Comparison of ENCODE assay signal across 8 cellular contexts in genomic region chr7:155298288-155298833, GRCh38.
DNase-seq lines count a peak whose midpoint lies in the region; ATAC-seq lines count a peak whose summit lies in the region.

No MANE protein-coding gene starts in this region.

- WGBS in iPS DF 6.9 (ENCODE audit: insufficient coverage, insufficient read length), result no CpG with 5 or more reads among the region's 34 CpGs

- no peaks in the 10 kb centered on the region for H3K36me3 Mint-ChIP-seq in activated naive CD8-positive, alpha-beta T cell
- peaks cover 24 to 44% of the 10 kb centered on the region in 2 donors for H3K36me3 Mint-ChIP-seq in stimulated activated naive B cell treated with anti-CD40 and anti-IgM and Interleukin-4, amounts not matched to agents 10 μg/mL and 1 μg/mL and 100 μg/mL, for 72 hours

- H3K9me3 ChIP-seq in iPS DF 6.9 (ENCODE audit: control insufficient read depth, insufficient read depth, low read length), result no peaks in the 10 kb centered on the region

- H3K4me1 Mint-ChIP-seq in activated naive CD8-positive, alpha-beta T cell (ENCODE audit: low read depth), result peaks cover 46% of the 10 kb centered on the region
- peaks cover 27 to 52% of the 10 kb centered on the region in 2 donors for H3K4me1 Mint-ChIP-seq in stimulated activated naive B cell treated with anti-CD40 and anti-IgM and Interleukin-4, amounts not matched to agents 10 μg/mL and 1 μg/mL and 100 μg/mL, for 72 hours

- H3K4me1 ChIP-seq in iPS DF 6.9 (ENCODE audit: control insufficient read depth, insufficient read depth, low read length), result peaks cover 8% of the 10 kb centered on the region

- peaks cover 9% of the 10 kb centered on the region for H3K36me3 ChIP-seq in iPS DF 6.9 (ENCODE audit: control insufficient read depth, insufficient read depth, low read length)

- peak; percentile 54 for DNase-seq in NK-92 treated with Interleukin-12 subunit alpha and Interleukin-12 subunit beta, amount 100 ng/mL, for 24 hours (lab: John Stamatoyannopoulos, UW)
- DNase-seq in NK-92 (lab: John Stamatoyannopoulos, UW; ENCODE audit: unreplicated experiment) (no peak), iPS DF 6.9 (ENCODE audit: low read depth, low spot score) (no peak), DMS 273 (lab: John Stamatoyannopoulos, UW; ENCODE audit: unreplicated experiment) (no peak)
- DNase-seq in stimulated activated naive B cell treated with anti-CD40 and anti-IgM and Interleukin-4, amounts not matched to agents 10 μg/mL and 1 μg/mL and 100 μg/mL, for 72 hours, result no peak

- H3K4me3 Mint-ChIP-seq in activated naive CD8-positive, alpha-beta T cell, result peak overlapping the region; percentile 88
- peak overlapping the region; percentile 95 to 96 for H3K4me3 Mint-ChIP-seq in stimulated activated naive B cell treated with anti-CD40 and anti-IgM and Interleukin-4, amounts not matched to agents 10 μg/mL and 1 μg/mL and 100 μg/mL, for 72 hours

- H3K4me3 ChIP-seq in iPS DF 6.9 (ENCODE audit: low read length), result peak overlapping the region; percentile 79

- no peaks in the 10 kb centered on the region for H3K9me3 Mint-ChIP-seq in activated naive CD8-positive, alpha-beta T cell (ENCODE audit: low read depth)
- H3K9me3 Mint-ChIP-seq in stimulated activated naive B cell treated with anti-CD40 and anti-IgM and Interleukin-4, amounts not matched to agents 10 μg/mL and 1 μg/mL and 100 μg/mL, for 72 hours, result peaks cover 1 to 4% of the 10 kb centered on the region in 2 donors

- no peak overlapping the region for H3K27ac ChIP-seq in iPS DF 6.9 (ENCODE audit: low read length)

- peak overlapping the region; percentile 96 for H3K27ac Mint-ChIP-seq in activated naive CD8-positive, alpha-beta T cell
- peak overlapping the region; percentile 99 for H3K27ac Mint-ChIP-seq in stimulated activated naive B cell treated with anti-CD40 and anti-IgM and Interleukin-4, amounts not matched to agents 10 μg/mL and 1 μg/mL and 100 μg/mL, for 72 hours

- ATAC-seq in HG03354 (IDR thresholded peaks at IDR 0.05; ENCODE audit: poor library complexity, severe bottlenecking, unreplicated experiment), result peak; percentile 4
- ATAC-seq in stimulated activated naive B cell treated with anti-CD40 and anti-IgM and Interleukin-4, amounts not matched to agents 10 μg/mL and 1 μg/mL and 100 μg/mL, for 72 hours (replicated peaks), result peak; percentile 3 to 4
- ATAC-seq in HG03342 (IDR thresholded peaks at IDR 0.05; ENCODE audit: unreplicated experiment), result no peak

- H3K27me3 ChIP-seq in iPS DF 6.9 (ENCODE audit: control insufficient read depth, insufficient read depth, low read length), result no peaks in the 10 kb centered on the region

- no peaks in the 10 kb centered on the region for H3K27me3 Mint-ChIP-seq in activated naive CD8-positive, alpha-beta T cell
- no peaks in the 10 kb centered on the region for H3K27me3 Mint-ChIP-seq in stimulated activated naive B cell treated with anti-CD40 and anti-IgM and Interleukin-4, amounts not matched to agents 10 μg/mL and 1 μg/mL and 100 μg/mL, for 72 hours
